In genomic region chr11:82936261-82936660, GRCh38 we compare ENCODE assay signal across 14 cellular contexts.
"Had no signal": no experiment of that assay in that cellular context is flagged by ENCODE, and none has a peak within 500 bp of the region (broad histone marks: within the 10 kb centered on the region; RNA-seq: fewer than 3 reads in every experiment).

No MANE protein-coding gene starts in this region.

- H2AFZ ChIP-seq: neural progenitor cell had no signal

- H3K27me3 ChIP-seq: ascending aorta, heart right ventricle, neural progenitor cell, pancreas, tibial artery had no signal

- H3K27ac ChIP-seq: ascending aorta, heart right ventricle, neural progenitor cell, pancreas, tibial artery had no signal

- H3K9ac ChIP-seq: neural progenitor cell had no signal

- DNase-seq: activated naive CD4-positive, alpha-beta T cell treated with Interleukin-2 at 50 U/mL for 16 hours; effector memory CD8-positive, alpha-beta T cell; erythroblast; heart right ventricle; naive B cell; pancreas; stimulated activated CD4-positive, alpha-beta T cell treated with anti-CD3 and anti-CD28 coated beads, Interleukin-2, amount 100 ng/mL, for 48 hours; stimulated activated naive B cell treated with anti-CD40 and anti-IgM and Interleukin-4, amounts not matched to agents 10 μg/mL and 1 μg/mL and 100 μg/mL, for 72 hours; tibial artery had no signal

- H3K4me3 ChIP-seq: ascending aorta, heart right ventricle, lung, neural progenitor cell, pancreas, tibial artery had no signal

- H3K4me1 ChIP-seq: ascending aorta, heart right ventricle, neural progenitor cell, pancreas, tibial artery had no signal

- ATAC-seq: activated CD4-positive, CD25-positive, alpha-beta regulatory T cell treated with anti-CD3 and anti-CD28 coated beads, Interleukin-2, amount 50 U/mL, for 24 hours; activated T-helper 17 cell treated with anti-CD3 and anti-CD28 coated beads, Interleukin-2, amount 50 U/mL, for 72 hours; effector memory CD8-positive, alpha-beta T cell; heart right ventricle; pancreas; stimulated activated naive B cell treated with anti-CD40 and anti-IgM and Interleukin-4, amounts not matched to agents 10 μg/mL and 1 μg/mL and 100 μg/mL, for 72 hours had no signal

- H3K9me3 ChIP-seq: ascending aorta, heart right ventricle, pancreas, tibial artery had no signal

- H3K36me3 ChIP-seq: ascending aorta, neural progenitor cell, pancreas, tibial artery had no signal

- H3K4me2 ChIP-seq: neural progenitor cell had no signal
